Comparison of ENCODE assay signal across 13 cellular contexts in genomic region chr11:23311986-23312940, GRCh38.
A peak's percentile ranks its signal among the peaks of the same experiment; 100 is the strongest.
DNase-seq lines count a peak whose midpoint lies in the region; ATAC-seq, FAIRE-seq and TF ChIP-seq lines count a peak whose summit lies in the region.
"Had no signal": no experiment of that assay in that cellular context is flagged by ENCODE, and none has a peak within 500 bp of the region (broad histone marks: within the 10 kb centered on the region; RNA-seq: fewer than 3 reads in every experiment).

No MANE protein-coding gene starts in this region.

- intact Hi-C loops in transverse colon (cut with DNase I; ENCODE audit: low total_unique reads) = no loop called here

- 54 to 68% methylated on average over 5 of the region's 5 CpGs for WGBS in transverse colon (ENCODE audit: low coverage in 1 of 2), 2 donors

- no peak for FAIRE-seq in urothelium cell line (lab: Jason Lieb, UNC)

- ATAC-seq in HG03469 (IDR thresholded peaks at IDR 0.05; ENCODE audit: unreplicated experiment) = no peak

- H3K27ac ChIP-seq in SJCRH30 = peak overlapping the region; percentile 81
- no peak overlapping the region for H3K27ac ChIP-seq in transverse colon
- H3K27ac ChIP-seq: esophagus muscularis mucosa, tibial nerve had no signal

- H3K9me3 ChIP-seq in SJCRH30 (replicated peaks) (peaks cover 6% of the 10 kb centered on the region), transverse colon (no peaks in the 10 kb centered on the region)
- H3K9me3 ChIP-seq: esophagus muscularis mucosa, tibial nerve had no signal

- peak; percentile 0 for DNase-seq in NCI-H82 (lab: John Stamatoyannopoulos, UW)
- no peak for DNase-seq in NCI-H82 treated with DMSO at 0.1 percent for 48 hours (lab: John Stamatoyannopoulos, UW; ENCODE audit: unreplicated experiment)
- DNase-seq in SJCRH30 = peak; percentile 23 to 66
- peak; percentile 18 for DNase-seq in fibroblast of pulmonary artery (ENCODE audit: low read depth)
- peak; percentile 45 for DNase-seq in urothelium cell line (ENCODE audit: low spot score)
- no peak for DNase-seq in D341Med (ENCODE audit: low spot score)
- no peak for DNase-seq in transverse colon
- DNase-seq: activated CD4-positive, alpha-beta T cell treated with anti-CD3 and anti-CD28 coated beads, Interleukin-2, amount 10 ng/mL, durations not matched to agents 24 days and 14 days; central memory CD4-positive, alpha-beta T cell; islet precursor cell had no signal

- H3K4me3 ChIP-seq in SJCRH30 = no peak overlapping the region
- no peak overlapping the region for H3K4me3 ChIP-seq in fibroblast of pulmonary artery (replicated peaks; ENCODE audit: low read depth, low read length)
- H3K4me3 ChIP-seq in transverse colon = no peak overlapping the region
- H3K4me3 ChIP-seq: esophagus muscularis mucosa, tibial nerve had no signal

- TF ChIP-seq CTCF in fibroblast of pulmonary artery (IDR thresholded peaks at IDR 0.05; ENCODE audit: low read length, missing control alignments) (no peak), transverse colon (IDR thresholded peaks at IDR 0.05) (no peak)

- H3K4me1 ChIP-seq in SJCRH30 = peaks cover 23% of the 10 kb centered on the region
- H3K4me1 ChIP-seq in transverse colon = no peaks in the 10 kb centered on the region
- H3K4me1 ChIP-seq: esophagus muscularis mucosa, tibial nerve had no signal

- H3K27me3 ChIP-seq in SJCRH30 = no peaks in the 10 kb centered on the region
- no peaks in the 10 kb centered on the region for H3K27me3 ChIP-seq in transverse colon
- H3K27me3 ChIP-seq: esophagus muscularis mucosa, tibial nerve had no signal

- no peaks in the 10 kb centered on the region for H3K36me3 ChIP-seq in SJCRH30
- no peaks in the 10 kb centered on the region for H3K36me3 ChIP-seq in transverse colon
- H3K36me3 ChIP-seq: esophagus muscularis mucosa, tibial nerve had no signal

- TF ChIP-seq POLR2A in transverse colon (IDR thresholded peaks at IDR 0.05) = no peak

- in situ Hi-C loops in transverse colon (cut with MboI; ENCODE audit: low pct_ligation_motif_present in 1 of 4, low pct_unique_long_range_greater_than_20kb in 1 of 4, low sequenced_read_pairs in 3 of 4) = no loop called here

- no peak for TF ChIP-seq EP300 in transverse colon (IDR thresholded peaks at IDR 0.05; ENCODE audit: low read depth)

Comparison
In these comparisons a context has a peak if more than half of its experiments do, and no peak if none do; other contexts are left out.
1. DNase-seq: peak in NCI-H82 (single experiment), SJCRH30 (2 of 2), fibroblast of pulmonary artery (single experiment) and urothelium cell line (single experiment); none in NCI-H82 treated with DMSO at 0.1 percent for 48 hours (single experiment), D341Med (single experiment) and transverse colon (single experiment).